ENCODE assay signal across 8 cellular contexts in the genomic region with DNA sequence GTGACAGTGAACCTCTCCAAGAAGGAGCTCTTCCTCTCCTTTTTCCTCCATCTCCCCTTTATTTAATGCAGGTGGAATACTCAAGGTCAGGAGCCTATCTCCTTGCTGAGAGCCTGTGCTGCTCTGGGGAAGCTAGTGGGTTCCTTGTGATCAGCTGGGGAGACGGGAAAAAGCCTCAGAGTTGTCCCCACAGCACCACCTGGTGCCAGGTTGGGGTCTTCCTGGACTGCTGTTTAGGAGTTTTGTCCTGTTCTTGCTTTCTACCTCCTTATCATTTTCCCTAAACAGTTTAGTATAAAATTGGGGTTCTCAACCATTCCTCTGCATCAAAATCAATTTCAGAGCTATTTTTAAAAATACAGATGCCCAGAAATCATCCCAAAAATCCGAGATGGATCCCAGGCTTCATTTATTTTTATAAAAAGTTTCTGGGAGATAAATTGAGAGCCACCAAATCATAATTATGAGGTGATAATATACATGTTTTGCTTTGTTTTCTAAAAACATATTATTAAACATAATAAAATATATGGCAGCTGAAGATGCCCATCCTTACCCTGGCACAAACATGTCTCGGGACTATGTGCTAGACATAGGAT. TPM values are rescaled to one million over a fixed set of nuclear protein-coding genes. Genes with fewer than 3 reads are reported as not detected.
DNase-seq lines count a peak whose midpoint lies in the region; ATAC-seq and TF ChIP-seq lines count a peak whose summit lies in the region.

No MANE protein-coding gene starts in this region.

- H3K4me1 Mint-ChIP-seq in activated CD8-positive, alpha-beta T cell treated with anti-CD3 and anti-CD28 coated beads, Interleukin-2, amount 10 ng/mL, durations not matched to agents 7 days and 5 days (ENCODE audit: low read depth), result no peaks in the 10 kb centered on the region

- TF ChIP-seq EP300 in stomach (IDR thresholded peaks at IDR 0.05), result no peak

- CTCF ChIA-PET in activated CD8-positive, alpha-beta T cell treated with anti-CD3 and anti-CD28 coated beads, Interleukin-2, amount 10 ng/mL, durations not matched to agents 7 days and 5 days (lab: Charles Lee), result interaction anchor here (0.9 to 1.7 kb wide), 7 partner anchors 10 to 464 kb away, joined by 3 to 4 read pairs (median 4); a partner anchor contains a TSS

- H3K36me3 Mint-ChIP-seq in activated CD8-positive, alpha-beta T cell treated with anti-CD3 and anti-CD28 coated beads, Interleukin-2, amount 10 ng/mL, durations not matched to agents 7 days and 5 days (ENCODE audit: low read depth), result no peaks in the 10 kb centered on the region

- H4K20me1 ChIP-seq in DOHH2 (ENCODE audit: control insufficient read depth, insufficient read depth, low read depth, low read length), result no peaks in the 10 kb centered on the region

- H3K4me3 ChIP-seq in DOHH2 (ENCODE audit: low read length) (no peak overlapping the region), iPS DF 6.9 (ENCODE audit: low read length) (no peak overlapping the region), stomach (no peak overlapping the region)

- no peaks in the 10 kb centered on the region for H3K27me3 Mint-ChIP-seq in activated CD8-positive, alpha-beta T cell treated with anti-CD3 and anti-CD28 coated beads, Interleukin-2, amount 10 ng/mL, durations not matched to agents 7 days and 5 days (ENCODE audit: low read depth)

- DNase-seq in NCI-H1694 treated with DMSO at 0.1 percent for 48 hours (lab: John Stamatoyannopoulos, UW) (peak; percentile 5), iPS DF 6.9 (ENCODE audit: low read depth, low spot score) (peak; percentile 85), stomach (peak; percentile 35)
- DNase-seq in activated CD8-positive, alpha-beta T cell treated with anti-CD3 and anti-CD28 coated beads, Interleukin-2, amount 10 ng/mL, durations not matched to agents 7 days and 5 days, result peak; percentile 30
- no peak for DNase-seq in activated CD4-positive, CD25-positive, alpha-beta regulatory T cell treated with anti-CD3 and anti-CD28 coated beads, Interleukin-2, amount 50 U/mL, for 72 hours
- DNase-seq in stimulated activated CD4-positive, alpha-beta T cell treated with anti-CD3 and anti-CD28 coated beads, Interleukin-12 subunit alpha, Interleukin-12 subunit beta, amount 100 ng/mL, for 4 hours, result no peak

- H3K4me2 ChIP-seq in DOHH2 (ENCODE audit: low read length), result no peak overlapping the region

- H3K79me2 ChIP-seq in DOHH2 (ENCODE audit: control insufficient read depth, low read length), result no peaks in the 10 kb centered on the region

- H3K9me2 ChIP-seq in DOHH2 (replicated peaks; ENCODE audit: control insufficient read depth, low read length), result no peaks in the 10 kb centered on the region

- no peaks in the 10 kb centered on the region for H3F3A ChIP-seq in DOHH2 (ENCODE audit: control insufficient read depth, insufficient read depth)

- H3K36me3 ChIP-seq in DOHH2 (ENCODE audit: control insufficient read depth, low read length) (no peaks in the 10 kb centered on the region), iPS DF 6.9 (ENCODE audit: control insufficient read depth, insufficient read depth, low read length) (no peaks in the 10 kb centered on the region), stomach (no peaks in the 10 kb centered on the region)

- intact Hi-C loops in stomach (cut with DNase I; ENCODE audit: low total_unique reads), result no loop called here

- H3K27me3 ChIP-seq in DOHH2 (ENCODE audit: control insufficient read depth, low read length) (no peaks in the 10 kb centered on the region), iPS DF 6.9 (ENCODE audit: control insufficient read depth, insufficient read depth, low read length) (no peaks in the 10 kb centered on the region), stomach (no peaks in the 10 kb centered on the region)

- H3K27ac ChIP-seq in DOHH2 (ENCODE audit: low read depth, low read length), result no peak overlapping the region
- H3K27ac ChIP-seq in iPS DF 6.9 (ENCODE audit: low read length), result no peak overlapping the region
- no peak overlapping the region for H3K27ac ChIP-seq in stomach

- ATAC-seq in GM21825 (IDR thresholded peaks at IDR 0.05; ENCODE audit: unreplicated experiment), result peak; percentile 70
- ATAC-seq in activated CD8-positive, alpha-beta T cell treated with anti-CD3 and anti-CD28 coated beads, Interleukin-2, amount 10 ng/mL, durations not matched to agents 7 days and 5 days, result peak; percentile 47

- TF ChIP-seq CTCF in DOHH2 (IDR thresholded peaks at IDR 0.05; ENCODE audit: low read depth, low read length, poor library complexity, severe bottlenecking) (peak; percentile 80), stomach (IDR thresholded peaks at IDR 0.05) (peak in 2 of 7 experiments; percentile 39)

- no peaks in the 10 kb centered on the region for H3K4me1 ChIP-seq in DOHH2 (ENCODE audit: control insufficient read depth, low read length)
- H3K4me1 ChIP-seq in iPS DF 6.9 (ENCODE audit: control insufficient read depth, insufficient read depth, low read length), result no peaks in the 10 kb centered on the region; the same call in 1 of the 2 replicates
- H3K4me1 ChIP-seq in stomach, result peaks cover 0 to 5% (median 0%) of the 10 kb centered on the region in 4 donors

- WGBS in iPS DF 6.9 (ENCODE audit: insufficient coverage, insufficient read length), result no CpG with 5 or more reads among the region's 3 CpGs
- WGBS in stomach, 5 donors, result 55 to 67% (median 63%) methylated on average over 3 of the region's 3 CpGs

- H3K9me3 ChIP-seq in DOHH2 (ENCODE audit: control insufficient read depth, insufficient read depth, low read length) (no peaks in the 10 kb centered on the region), iPS DF 6.9 (ENCODE audit: control insufficient read depth, insufficient read depth, low read length) (no peaks in the 10 kb centered on the region), stomach (no peaks in the 10 kb centered on the region)

- H3K4me3 Mint-ChIP-seq in activated CD8-positive, alpha-beta T cell treated with anti-CD3 and anti-CD28 coated beads, Interleukin-2, amount 10 ng/mL, durations not matched to agents 7 days and 5 days, result no peak overlapping the region

- no peaks in the 10 kb centered on the region for H3K9me3 Mint-ChIP-seq in activated CD8-positive, alpha-beta T cell treated with anti-CD3 and anti-CD28 coated beads, Interleukin-2, amount 10 ng/mL, durations not matched to agents 7 days and 5 days (ENCODE audit: insufficient read depth)

- no peak overlapping the region for H3K27ac Mint-ChIP-seq in activated CD8-positive, alpha-beta T cell treated with anti-CD3 and anti-CD28 coated beads, Interleukin-2, amount 10 ng/mL, durations not matched to agents 7 days and 5 days

- no peak for TF ChIP-seq POLR2A in stomach (IDR thresholded peaks at IDR 0.05)

- POLR2A ChIA-PET in activated CD8-positive, alpha-beta T cell treated with anti-CD3 and anti-CD28 coated beads, Interleukin-2, amount 10 ng/mL, durations not matched to agents 7 days and 5 days (lab: Charles Lee), result no interaction called here

RNA-seq across cellular contexts. Expression of a gene that starts 44.3 kb away (rescaled TPM):
- under 1 TPM; 0.39 to 0.55 TPM for total RNA-seq in activated CD8-positive, alpha-beta T cell treated with anti-CD3 and anti-CD28 coated beads, Interleukin-2, amount 10 ng/mL, durations not matched to agents 7 days and 5 days
- 10 to 100 TPM in 2 of 5 donors, 1 to 10 TPM in 2, not detected in 1; 2.0 to 41.7 (median 14.5) TPM for total RNA-seq in stomach
- 1 to 10 TPM in 2 of 3 donors, under 1 TPM in 1; 0.76 to 2.2 (median 1.4) TPM for polyA plus RNA-seq in stomach

Comparison
In these comparisons a context has a peak if more than half of its experiments do, and no peak if none do; other contexts are left out.
1. DNase-seq: peak in NCI-H1694 treated with DMSO at 0.1 percent for 48 hours (single experiment), activated CD8-positive, alpha-beta T cell treated with anti-CD3 and anti-CD28 coated beads, Interleukin-2, amount 10 ng/mL, durations not matched to agents 7 days and 5 days (single experiment), iPS DF 6.9 (single experiment) and stomach (single experiment); none in activated CD4-positive, CD25-positive, alpha-beta regulatory T cell treated with anti-CD3 and anti-CD28 coated beads, Interleukin-2, amount 50 U/mL, for 72 hours (single experiment) and stimulated activated CD4-positive, alpha-beta T cell treated with anti-CD3 and anti-CD28 coated beads, Interleukin-12 subunit alpha, Interleukin-12 subunit beta, amount 100 ng/mL, for 4 hours (single experiment).